8 cellular contexts compared by ENCODE assay signal in the genomic region with DNA sequence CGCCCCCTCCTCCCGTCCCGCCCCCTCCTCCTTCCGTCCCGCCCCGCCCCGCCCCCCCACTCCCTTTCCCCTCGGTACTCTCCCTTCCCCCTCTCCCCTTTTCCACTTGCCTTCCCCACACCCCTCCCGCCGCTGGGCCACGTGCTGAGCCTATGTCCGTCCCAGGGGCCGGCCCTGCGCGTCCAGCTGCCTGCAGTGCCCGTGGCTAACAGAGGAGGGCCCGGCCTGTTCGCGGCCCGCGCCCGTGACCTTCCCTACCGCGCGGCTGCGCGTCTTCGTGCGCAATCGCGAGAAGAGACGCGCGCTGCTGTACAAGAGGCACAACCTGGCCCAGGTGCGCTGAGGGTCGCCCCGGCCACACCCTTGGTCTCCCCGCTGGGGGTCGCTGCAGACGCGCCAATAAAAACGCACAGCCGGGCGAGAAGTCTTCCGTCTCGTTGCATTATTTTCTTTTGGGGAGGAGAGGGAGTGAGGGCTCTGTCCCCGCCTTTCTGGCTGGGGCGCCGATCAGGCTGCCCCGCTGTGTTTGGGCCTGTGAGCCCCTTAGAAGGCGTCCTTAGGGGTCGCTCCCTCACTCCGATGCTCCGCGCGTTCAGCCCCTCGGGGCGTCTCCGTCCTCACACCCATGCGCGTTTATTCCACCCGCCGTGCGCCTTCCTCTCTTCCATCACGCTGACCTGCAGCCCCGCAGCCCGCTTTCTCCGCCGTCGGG. TPM values are rescaled to one million over a fixed set of nuclear protein-coding genes. Genes with fewer than 3 reads are reported as not detected.
DNase-seq lines count a peak whose midpoint lies in the region; ATAC-seq and TF ChIP-seq lines count a peak whose summit lies in the region.

No MANE protein-coding gene starts in this region.

- no peak overlapping the region for H3K9ac ChIP-seq in muscle layer of colon (ENCODE audit: low read length)

- intact Hi-C loops in esophagus muscularis mucosa (cut with DNase I): no loop called here

- DNase-seq in DMS 273 (lab: John Stamatoyannopoulos, UW; ENCODE audit: unreplicated experiment) (peak; percentile 85), DMS 273 treated with DMSO at 0.1 percent for 48 hours (lab: John Stamatoyannopoulos, UW) (no peak), NCI-H748 treated with DMSO at 0.1 percent for 48 hours (lab: John Stamatoyannopoulos, UW) (peak; percentile 50), esophagus muscularis mucosa (ENCODE audit: extremely low spot score) (no peak)
- peak; percentile 72 for DNase-seq in activated T-cell treated with anti-CD3 and anti-CD28 coated beads, Interleukin-2, amount 50 U/mL, for 1 hour

- peaks cover 0 to 10% (median 0%) of the 10 kb centered on the region in 4 donors for H3K36me3 ChIP-seq in esophagus muscularis mucosa
- no peaks in the 10 kb centered on the region for H3K36me3 ChIP-seq in muscle layer of colon (ENCODE audit: insufficient read depth, low read length)

- peak overlapping the region; percentile 81 for H3K4me3 Mint-ChIP-seq in stimulated activated memory B cell treated with anti-CD40 and anti-IgM and Interleukin-4, amounts not matched to agents 10 μg/mL and 1 μg/mL and 100 μg/mL, for 72 hours

- peak overlapping the region; percentile 28 to 80 (median 58) for H3K27ac ChIP-seq in esophagus muscularis mucosa (replicated peaks in 1 of 4)
- peak overlapping the region; percentile 66 for H3K27ac ChIP-seq in muscle layer of colon (ENCODE audit: low read depth, low read length)

- peaks cover 28 to 42% (median 38%) of the 10 kb centered on the region in 4 donors for H3K4me1 ChIP-seq in esophagus muscularis mucosa
- peaks cover 17% of the 10 kb centered on the region for H3K4me1 ChIP-seq in muscle layer of colon (ENCODE audit: insufficient read depth, low read length)

- H3K36me3 Mint-ChIP-seq in stimulated activated memory B cell treated with anti-CD40 and anti-IgM and Interleukin-4, amounts not matched to agents 10 μg/mL and 1 μg/mL and 100 μg/mL, for 72 hours: no peaks in the 10 kb centered on the region

- no peaks in the 10 kb centered on the region for H3K9me3 Mint-ChIP-seq in stimulated activated memory B cell treated with anti-CD40 and anti-IgM and Interleukin-4, amounts not matched to agents 10 μg/mL and 1 μg/mL and 100 μg/mL, for 72 hours

- no peak for TF ChIP-seq POLR2A in esophagus muscularis mucosa (IDR thresholded peaks at IDR 0.05; ENCODE audit: low read depth)

- TF ChIP-seq EP300 in esophagus muscularis mucosa (IDR thresholded peaks at IDR 0.05): no peak

- TF ChIP-seq CTCF in esophagus muscularis mucosa (IDR thresholded peaks at IDR 0.05): peak; percentile 41 to 54 (median 43)

- ATAC-seq in stimulated activated memory B cell treated with anti-CD40 and anti-IgM and Interleukin-4, amounts not matched to agents 10 μg/mL and 1 μg/mL and 100 μg/mL, for 72 hours: peak; percentile 55
- no peak for ATAC-seq in HG03442 (IDR thresholded peaks at IDR 0.05; ENCODE audit: unreplicated experiment)

- H3K4me1 Mint-ChIP-seq in stimulated activated memory B cell treated with anti-CD40 and anti-IgM and Interleukin-4, amounts not matched to agents 10 μg/mL and 1 μg/mL and 100 μg/mL, for 72 hours: peaks cover 15% of the 10 kb centered on the region

- WGBS in esophagus muscularis mucosa: under 1% methylated on average over 38 of the region's 70 CpGs

- peak overlapping the region; percentile 37 for H3K27ac Mint-ChIP-seq in stimulated activated memory B cell treated with anti-CD40 and anti-IgM and Interleukin-4, amounts not matched to agents 10 μg/mL and 1 μg/mL and 100 μg/mL, for 72 hours

- no peaks in the 10 kb centered on the region for H3K27me3 ChIP-seq in esophagus muscularis mucosa
- H3K27me3 ChIP-seq in muscle layer of colon (ENCODE audit: control insufficient read depth in 1 of 2, insufficient read depth in 2 of 2, low read length in 2 of 2): no peaks in the 10 kb centered on the region

- peak overlapping the region; percentile 56 to 62 (median 60) for H3K4me3 ChIP-seq in esophagus muscularis mucosa
- H3K4me3 ChIP-seq in muscle layer of colon (ENCODE audit: low read depth in 1 of 2, low read length in 2 of 2): peak overlapping the region; percentile 71 to 82

- H3K27me3 Mint-ChIP-seq in stimulated activated memory B cell treated with anti-CD40 and anti-IgM and Interleukin-4, amounts not matched to agents 10 μg/mL and 1 μg/mL and 100 μg/mL, for 72 hours: peaks cover 53% of the 10 kb centered on the region

- H3K9me3 ChIP-seq in esophagus muscularis mucosa (no peaks in the 10 kb centered on the region), muscle layer of colon (ENCODE audit: low read length) (no peaks in the 10 kb centered on the region)

RNA-seq across cellular contexts. Expression of a gene that starts 28.0 kb away (rescaled TPM):
- total RNA-seq in esophagus muscularis mucosa: 10 to 100 TPM; 13.8 to 26.1 (median 20.9) TPM

RNA-seq across cellular contexts. Expression of a gene that starts 38.1 kb away (rescaled TPM):
- total RNA-seq in esophagus muscularis mucosa: not detected

Comparison
In these comparisons a context has a peak if more than half of its experiments do, and no peak if none do; other contexts are left out.
1. DNase-seq: peak in DMS 273 (single experiment), NCI-H748 treated with DMSO at 0.1 percent for 48 hours (single experiment) and activated T-cell treated with anti-CD3 and anti-CD28 coated beads, Interleukin-2, amount 50 U/mL, for 1 hour (single experiment); none in DMS 273 treated with DMSO at 0.1 percent for 48 hours (single experiment) and esophagus muscularis mucosa (single experiment).